ENCODE assay signal across 9 cellular contexts in genomic region chr17:34825884-34826283, GRCh38.
"Had no signal": no experiment of that assay in that cellular context is flagged by ENCODE, and none has a peak within 500 bp of the region (broad histone marks: within the 10 kb centered on the region; RNA-seq: fewer than 3 reads in every experiment).

No MANE protein-coding gene starts in this region.

- H3K4me2 ChIP-seq: GM23338, KMS-11 had no signal

- H3K9ac ChIP-seq: KMS-11 had no signal

- H3K27ac Mint-ChIP-seq: GM23338, H9 had no signal

- H3K9me3 Mint-ChIP-seq: GM23338, H9 had no signal

- DNase-seq: H9, HCEC 1CT, IMR-90, KBM-7 had no signal

- FAIRE-seq: H1, H54 had no signal

- H3K4me3 Mint-ChIP-seq: GM23338, H9 had no signal

- H3K27ac ChIP-seq: HL-60, KMS-11 had no signal

- H2AFZ ChIP-seq: GM23338 had no signal

- H3K4me3 ChIP-seq: GM23338 had no signal
